10 cellular contexts compared by ENCODE assay signal in the genomic region with DNA sequence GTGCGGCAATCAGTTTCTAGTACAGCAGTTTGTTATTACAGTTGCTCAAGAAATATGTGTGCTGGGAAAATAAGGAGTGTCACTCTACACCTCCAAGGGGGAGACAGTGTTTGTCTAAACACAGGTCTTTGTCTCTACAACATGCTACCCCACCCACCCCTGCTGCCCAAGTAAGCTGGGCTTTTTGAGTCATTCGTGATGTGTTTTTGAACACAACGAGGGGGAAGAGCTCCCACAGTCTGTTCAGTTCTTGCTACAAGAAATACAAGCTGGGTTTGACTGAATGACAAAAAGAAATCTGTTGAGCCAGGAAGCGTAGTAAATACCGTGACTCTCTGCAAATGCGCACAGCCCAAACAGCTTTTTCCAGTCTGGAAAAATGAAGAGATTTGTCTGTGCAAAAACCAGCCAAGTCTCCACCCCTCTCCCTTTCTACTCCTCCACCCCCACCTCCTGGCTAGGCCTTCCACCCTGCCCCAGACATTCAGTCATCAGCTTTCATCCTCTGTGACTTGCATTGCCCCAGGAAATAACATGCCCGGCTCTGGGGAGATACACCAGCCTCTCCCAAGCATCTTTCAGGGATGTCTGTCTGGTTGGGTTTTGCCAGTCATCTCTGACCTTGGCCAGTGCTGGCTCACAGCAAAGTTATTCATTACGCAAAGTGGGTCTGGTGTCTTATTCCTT. TPM values are rescaled to one million over a fixed set of nuclear protein-coding genes. Genes with fewer than 3 reads are reported as not detected.
A peak's percentile ranks its signal among the peaks of the same experiment; 100 is the strongest.
DNase-seq lines count a peak whose midpoint lies in the region; ATAC-seq and TF ChIP-seq lines count a peak whose summit lies in the region.
"Had no signal": no experiment of that assay in that cellular context is flagged by ENCODE, and none has a peak within 500 bp of the region (broad histone marks: within the 10 kb centered on the region; RNA-seq: fewer than 3 reads in every experiment).

No MANE protein-coding gene starts in this region.

- H3K27me3 ChIP-seq in duodenal mucosa (ENCODE audit: control insufficient read depth in 1 of 2, insufficient read depth in 2 of 2, low read length in 2 of 2) (no peaks in the 10 kb centered on the region), mesenchymal stem cell (ENCODE audit: control insufficient read depth in 1 of 2, insufficient read depth in 1 of 2, low read length in 2 of 2) (no peaks in the 10 kb centered on the region), WERI-Rb-1 (ENCODE audit: insufficient read depth, low read depth, severe bottlenecking) (no peaks in the 10 kb centered on the region)

- peak overlapping the region; percentile 71 for H3K4me3 Mint-ChIP-seq in type B pancreatic cell
- H3K4me3 Mint-ChIP-seq: activated B cell treated with CpG ODN at 0.5 μM for 24 hours had no signal

- no peak overlapping the region for H2BK15ac ChIP-seq in mesenchymal stem cell (ENCODE audit: low read depth, poor library complexity, severe bottlenecking)

- H3K36me3 ChIP-seq in duodenal mucosa (ENCODE audit: control insufficient read depth in 1 of 2, insufficient read depth in 2 of 2, low read length in 2 of 2) (no peaks in the 10 kb centered on the region), mesenchymal stem cell (ENCODE audit: control insufficient read depth in 1 of 2, insufficient read depth in 2 of 2, low read depth in 1 of 2, low read length in 2 of 2) (no peaks in the 10 kb centered on the region), WERI-Rb-1 (no peaks in the 10 kb centered on the region)

- no peak for TF ChIP-seq CTCF in LNCaP clone FGC (IDR thresholded peaks at IDR 0.05; ENCODE audit: control insufficient read depth, extremely low read depth, insufficient read depth)
- TF ChIP-seq CTCF in type B pancreatic cell (conservative IDR thresholded peaks at IDR 0.05) = no peak
- TF ChIP-seq CTCF in WERI-Rb-1 (IDR thresholded peaks at IDR 0.05; ENCODE audit: low read depth, low read length) = no peak

- no peak overlapping the region for H4K8ac ChIP-seq in mesenchymal stem cell (ENCODE audit: low read length)

- H2AK5ac ChIP-seq in mesenchymal stem cell (ENCODE audit: low read length, severe bottlenecking) = peak overlapping the region; percentile 79

- DNase-seq in LNCaP clone FGC (ENCODE audit: low read depth) (peak; percentile 52), mesenchymal stem cell (peak; percentile 86), type B pancreatic cell (ENCODE audit: extremely low spot score, unreplicated experiment) (no peak), MV-4-11 (lab: John Stamatoyannopoulos, UW) (no peak), WERI-Rb-1 (no peak)
- DNase-seq: activated B cell treated with CpG ODN at 0.5 μM for 24 hours had no signal

- H3K4me1 ChIP-seq in duodenal mucosa (ENCODE audit: control insufficient read depth in 1 of 2, insufficient read depth in 2 of 2, low read length in 2 of 2) = peaks cover 8 to 22% of the 10 kb centered on the region in 2 donors
- peaks cover 9% of the 10 kb centered on the region for H3K4me1 ChIP-seq in mesenchymal stem cell (ENCODE audit: control insufficient read depth, insufficient read depth, low read depth, low read length)

- H3K23ac ChIP-seq in mesenchymal stem cell (ENCODE audit: low read length in 2 of 2) = no peak overlapping the region

- no peak overlapping the region for H2BK120ac ChIP-seq in mesenchymal stem cell (ENCODE audit: low read depth, low read length)

- H3K4me1 Mint-ChIP-seq in type B pancreatic cell (ENCODE audit: unreplicated experiment) = peaks cover 41% of the 10 kb centered on the region

- H3K27ac Mint-ChIP-seq in type B pancreatic cell = peak overlapping the region; percentile 95
- H3K27ac Mint-ChIP-seq: activated B cell treated with CpG ODN at 0.5 μM for 24 hours had no signal

- H3K4me2 ChIP-seq in mesenchymal stem cell (ENCODE audit: low read length, poor library complexity, severe bottlenecking) = no peak overlapping the region

- H3K9ac ChIP-seq in duodenal mucosa (ENCODE audit: low read depth in 1 of 2, low read length in 2 of 2) = no peak overlapping the region
- peak overlapping the region; percentile 76 for H3K9ac ChIP-seq in mesenchymal stem cell (ENCODE audit: low read length)

- peaks cover 29% of the 10 kb centered on the region for H3K79me1 ChIP-seq in mesenchymal stem cell (replicated peaks; ENCODE audit: low read length, poor library complexity, severe bottlenecking)

- H3K9me3 ChIP-seq in duodenal mucosa (ENCODE audit: control insufficient read depth in 1 of 2, low read length in 2 of 2) = peaks cover 0 to 4% of the 10 kb centered on the region in 2 donors
- H3K9me3 ChIP-seq in mesenchymal stem cell (ENCODE audit: control insufficient read depth, low read length) = no peaks in the 10 kb centered on the region
- H3K9me3 ChIP-seq in WERI-Rb-1 (ENCODE audit: severe bottlenecking) = no peaks in the 10 kb centered on the region

- peak overlapping the region in 1 of 2 experiments; percentile 25 for H2BK12ac ChIP-seq in mesenchymal stem cell (ENCODE audit: low read length in 2 of 2)

- H3K14ac ChIP-seq in mesenchymal stem cell (ENCODE audit: low read length in 2 of 2) = peak overlapping the region in 1 of 2 experiments; percentile 29

- H3K18ac ChIP-seq in mesenchymal stem cell (ENCODE audit: low read depth in 1 of 2, low read length in 2 of 2) = no peak overlapping the region

- no peak overlapping the region for H2BK5ac ChIP-seq in mesenchymal stem cell (ENCODE audit: low read depth, low read length, poor library complexity, severe bottlenecking)

- H2AFZ ChIP-seq in mesenchymal stem cell (ENCODE audit: low read depth, low read length) = no peak overlapping the region

- 61% methylated on average over 7 of the region's 8 CpGs for WGBS in mesenchymal stem cell

- no peaks in the 10 kb centered on the region for H3K27me3 Mint-ChIP-seq in type B pancreatic cell
- H3K27me3 Mint-ChIP-seq: activated B cell treated with CpG ODN at 0.5 μM for 24 hours had no signal

- no peak overlapping the region for H3K4ac ChIP-seq in mesenchymal stem cell (ENCODE audit: low read depth in 1 of 2, low read length in 2 of 2)

- H3K27ac ChIP-seq in duodenal mucosa (ENCODE audit: low read depth, low read length) (peak overlapping the region; percentile 14), mesenchymal stem cell (ENCODE audit: low read length, poor library complexity, severe bottlenecking) (peak overlapping the region; percentile 72), WERI-Rb-1 (no peak overlapping the region)

- ATAC-seq in GM21786 (IDR thresholded peaks at IDR 0.05; ENCODE audit: unreplicated experiment) = no peak
- no peak for ATAC-seq in HG02610 (IDR thresholded peaks at IDR 0.05; ENCODE audit: unreplicated experiment)

- no peak overlapping the region for H4K91ac ChIP-seq in mesenchymal stem cell (ENCODE audit: low read length)

- H3K36me3 Mint-ChIP-seq in type B pancreatic cell = peaks cover 12% of the 10 kb centered on the region

- peak overlapping the region; percentile 6; the same call in 1 of the 2 replicates for H3K4me3 ChIP-seq in LNCaP clone FGC (ENCODE audit: low read depth, low read length)
- H3K4me3 ChIP-seq in duodenal mucosa (ENCODE audit: low read depth in 1 of 2, low read length in 2 of 2) = no peak overlapping the region
- H3K4me3 ChIP-seq in mesenchymal stem cell (ENCODE audit: insufficient read depth in 1 of 2, low read depth in 1 of 2, low read length in 2 of 2) = peak overlapping the region in 1 of 2 experiments; percentile 47
- H3K4me3 ChIP-seq in WERI-Rb-1 (ENCODE audit: low read depth, low read length) = no peak overlapping the region

- H3K9me3 Mint-ChIP-seq in type B pancreatic cell = peaks cover 7% of the 10 kb centered on the region
- H3K9me3 Mint-ChIP-seq: activated B cell treated with CpG ODN at 0.5 μM for 24 hours had no signal

RNA-seq across cellular contexts. Expression of a gene that starts 25.7 kb away (rescaled TPM):
- 20.1 TPM for polyA plus RNA-seq in mesenchymal stem cell (2013, experiment 1 of 2)
- polyA plus RNA-seq in mesenchymal stem cell (2013, experiment 2 of 2) = 23.7 TPM
- total RNA-seq in type B pancreatic cell (ENCODE audit: low replicate concordance) = 45.8 and 68.6 TPM in 2 replicates

RNA-seq across cellular contexts. Expression of a gene that starts 27.8 kb away (rescaled TPM):
- polyA plus RNA-seq in mesenchymal stem cell (2013, experiment 1 of 2) = 1.2 TPM
- 1.00 TPM for polyA plus RNA-seq in mesenchymal stem cell (2013, experiment 2 of 2)
- 2.6 and 4.4 TPM in 2 replicates for total RNA-seq in type B pancreatic cell (ENCODE audit: low replicate concordance)
- total RNA-seq: activated B cell treated with CpG ODN at 0.5 μM for 24 hours, mononuclear cell had no signal

Comparison
In these comparisons a context has a peak if more than half of its experiments do, and no peak if none do; other contexts are left out.
1. DNase-seq: peak in LNCaP clone FGC (single experiment) and mesenchymal stem cell (single experiment); none in type B pancreatic cell (single experiment), MV-4-11 (single experiment) and WERI-Rb-1 (single experiment).